In the genomic region with DNA sequence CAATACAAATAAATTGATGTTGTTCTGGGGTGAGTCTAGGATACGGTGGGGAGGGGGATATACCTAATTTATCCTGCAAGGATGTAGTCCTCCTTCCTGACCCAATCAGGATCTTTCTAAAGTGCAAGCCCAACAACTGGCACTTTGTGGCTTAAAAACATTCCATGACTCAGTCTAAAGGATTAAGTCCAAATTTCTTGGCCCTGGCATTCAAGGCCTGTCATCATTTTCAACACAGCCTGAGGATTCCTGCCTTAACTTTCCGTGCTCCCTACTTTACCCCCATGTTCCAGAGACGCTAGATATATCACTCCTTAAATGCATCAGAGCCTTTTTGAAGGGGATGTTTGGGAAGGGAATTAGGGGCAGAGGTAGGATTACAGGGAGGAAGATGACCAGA, we compare ENCODE assay signal across 15 cellular contexts. TPM values are rescaled to one million over a fixed set of nuclear protein-coding genes. Genes with fewer than 3 reads are reported as not detected.
DNase-seq lines count a peak whose midpoint lies in the region; ATAC-seq, FAIRE-seq and TF ChIP-seq lines count a peak whose summit lies in the region.
"Had no signal": no experiment of that assay in that cellular context is flagged by ENCODE, and none has a peak within 500 bp of the region (broad histone marks: within the 10 kb centered on the region; RNA-seq: fewer than 3 reads in every experiment).

No MANE protein-coding gene starts in this region.

- no peaks in the 10 kb centered on the region for H3K79me2 ChIP-seq in astrocyte (ENCODE audit: insufficient read depth, low read length)

- no peaks in the 10 kb centered on the region for H4K20me1 ChIP-seq in astrocyte (ENCODE audit: insufficient read depth, low read length)

- H2AFZ ChIP-seq in astrocyte (ENCODE audit: low read depth, low read length) = no peak overlapping the region

- H3K27me3 Mint-ChIP-seq in astrocyte (ENCODE audit: low read depth, unreplicated experiment) (peaks cover 7% of the 10 kb centered on the region), memory B cell (peaks cover 2% of the 10 kb centered on the region)

- H3K27ac Mint-ChIP-seq in astrocyte (ENCODE audit: unreplicated experiment) (no peak overlapping the region), memory B cell (peak overlapping the region; percentile 66)

- intact Hi-C loops in dorsolateral prefrontal cortex (cut with DNase I) = loop anchor here in 1 of 2 donors (5.0 kb wide), 1 partner anchor 55 kb away; no protein-coding TSS in a partner anchor
- intact Hi-C loops in heart right ventricle (cut with DNase I) = loop anchor here in 6 of 10 donors (2.0 to 5.0 kb wide), 6 partner anchors 35 to 170 kb away; partner anchors contain the start of genes NPR2 (in 4 of the 6), CCDC107 (in 1 of the 6), CREB3 (in 1 of the 6) and RMRP (in 1 of the 6)

- ATAC-seq in memory B cell (ENCODE audit: low read depth) (no peak), GM19035 (IDR thresholded peaks at IDR 0.05; ENCODE audit: unreplicated experiment) (no peak), heart right ventricle (no peak)

- no peak overlapping the region for H3K4me2 ChIP-seq in astrocyte (ENCODE audit: low read length)

- DNase-seq in AG08395 (ENCODE audit: low spot score) (peak; percentile 65), ELR (ENCODE audit: low read depth) (peak; percentile 59), astrocyte (ENCODE audit: low read depth) (peak; percentile 50), memory B cell (ENCODE audit: low spot score in 2 of 2) (no peak), dorsolateral prefrontal cortex (no peak), heart right ventricle (no peak), NCI-H2171 treated with DMSO at 0.1 percent for 48 hours (lab: John Stamatoyannopoulos, UW) (no peak)
- DNase-seq: adrenal gland; MV-4-11; NCI-H345; SHP77; stimulated activated CD4-positive, alpha-beta T cell treated with anti-CD3 and anti-CD28 coated beads, Interleukin-4, amount 100 ng/mL, for 24 hours had no signal

- no peaks in the 10 kb centered on the region for H3K9me3 ChIP-seq in astrocyte (ENCODE audit: insufficient read depth, low read depth, low read length)
- H3K9me3 ChIP-seq in heart right ventricle = no peaks in the 10 kb centered on the region
- H3K9me3 ChIP-seq: adrenal gland, prostate gland had no signal

- H3K4me1 Mint-ChIP-seq in astrocyte (ENCODE audit: low read depth, unreplicated experiment) (peaks cover 15% of the 10 kb centered on the region), memory B cell (peaks cover 35% of the 10 kb centered on the region)

- H3K4me3 ChIP-seq in astrocyte (ENCODE audit: insufficient read depth, low read depth, low read length) = no peak overlapping the region
- H3K4me3 ChIP-seq in dorsolateral prefrontal cortex = no peak overlapping the region
- H3K4me3 ChIP-seq in heart right ventricle = no peak overlapping the region
- H3K4me3 ChIP-seq: adrenal gland, prostate gland had no signal

- no peaks in the 10 kb centered on the region for H3K27me3 ChIP-seq in astrocyte (ENCODE audit: insufficient read depth, low read length)
- no peaks in the 10 kb centered on the region for H3K27me3 ChIP-seq in dorsolateral prefrontal cortex
- no peaks in the 10 kb centered on the region for H3K27me3 ChIP-seq in heart right ventricle
- H3K27me3 ChIP-seq: adrenal gland had no signal

- FAIRE-seq in astrocyte (lab: Jason Lieb, UNC) = peak; percentile 78

- H3K36me3 ChIP-seq in astrocyte (ENCODE audit: insufficient read depth, low read length) (no peaks in the 10 kb centered on the region), heart right ventricle (no peaks in the 10 kb centered on the region)
- H3K36me3 ChIP-seq: adrenal gland, prostate gland had no signal

- H3K4me1 ChIP-seq in astrocyte (ENCODE audit: insufficient read depth, low read length) = peaks cover 16% of the 10 kb centered on the region
- H3K4me1 ChIP-seq in heart right ventricle = peaks cover 0 to 36% (median 23%) of the 10 kb centered on the region in 9 donors

- H3K4me3 Mint-ChIP-seq in astrocyte (ENCODE audit: unreplicated experiment) = peak overlapping the region; percentile 90
- peak overlapping the region; percentile 90 for H3K4me3 Mint-ChIP-seq in memory B cell

- 87 to 94% methylated on average over 3 of the region's 3 CpGs for WGBS in heart right ventricle, 2 donors

- H3K27ac ChIP-seq in astrocyte (ENCODE audit: low read depth, low read length) (no peak overlapping the region), dorsolateral prefrontal cortex (peak overlapping the region in 1 of 59 donors; percentile 27), heart right ventricle (no peak overlapping the region)
- H3K27ac ChIP-seq: prostate gland had no signal

- H3K36me3 Mint-ChIP-seq in astrocyte (ENCODE audit: low read depth, unreplicated experiment) = peaks cover 2% of the 10 kb centered on the region
- H3K36me3 Mint-ChIP-seq in memory B cell = no peaks in the 10 kb centered on the region

- H3K9me3 Mint-ChIP-seq in astrocyte (ENCODE audit: unreplicated experiment) (peaks cover 3% of the 10 kb centered on the region), memory B cell (no peaks in the 10 kb centered on the region)

- no peak overlapping the region for H3K9ac ChIP-seq in astrocyte (ENCODE audit: low read length)

- no peak for TF ChIP-seq CTCF in astrocyte (IDR thresholded peaks at IDR 0.05; ENCODE audit: insufficient read depth, low read depth, low read length)
- no peak for TF ChIP-seq CTCF in dorsolateral prefrontal cortex (IDR thresholded peaks at IDR 0.05 in 54 of 56, conservative IDR thresholded peaks at IDR 0.05 in 2 of 56; ENCODE audit: low read depth in 1 of 56, partially characterized antibody in 56 of 56)
- TF ChIP-seq CTCF in heart right ventricle (IDR thresholded peaks at IDR 0.05) = no peak

RNA-seq across cellular contexts. Expression of gene FAM221B, which starts 1.0 kb away (rescaled TPM):
- total RNA-seq in astrocyte = not detected in 2 replicates
- under 1 TPM in 2 of 120 experiments, not detected in 118; 0.26 to 0.75 TPM for total RNA-seq in dorsolateral prefrontal cortex
- total RNA-seq in heart right ventricle = not detected
- not detected for polyA plus RNA-seq in heart right ventricle
- polyA plus RNA-seq: esophagus had no signal

RNA-seq across cellular contexts. Expression of gene TMEM8B, which starts 1.5 kb away (rescaled TPM):
- total RNA-seq in astrocyte (8.6 and 8.9 TPM in 2 replicates), dorsolateral prefrontal cortex (10 to 100 TPM; 40.1 to 83.0 (median 60.2) TPM), heart right ventricle (10 to 100 TPM; 13.6 to 22.9 (median 20.5) TPM)
- 1 to 10 TPM; 6.7 to 8.0 TPM for polyA plus RNA-seq in heart right ventricle

RNA-seq across cellular contexts. Expression of gene HINT2, which starts 12.6 kb away (rescaled TPM):
- 22.8 and 23.7 TPM in 2 replicates for total RNA-seq in astrocyte
- total RNA-seq in dorsolateral prefrontal cortex = 10 to 100 TPM; 16.1 to 49.1 (median 32.2) TPM
- 10 to 100 TPM; 56.8 to 83.1 (median 76.7) TPM for total RNA-seq in heart right ventricle
- 100 to 1,000 TPM in 1 of 2 donors, 10 to 100 TPM in 1; 69.9 to 120 TPM for polyA plus RNA-seq in heart right ventricle

RNA-seq across cellular contexts. Expression of gene SPAG8, which starts 15.4 kb away (rescaled TPM):
- total RNA-seq in astrocyte (0.46 and 0.52 TPM in 2 replicates), dorsolateral prefrontal cortex (10 to 100 TPM in 42 of 120 experiments, 1 to 10 TPM in 78; 2.9 to 19.2 (median 9.0) TPM), heart right ventricle (1 to 10 TPM in 9 of 10 donors, under 1 TPM in 1; 0.86 to 4.2 (median 2.9) TPM)
- polyA plus RNA-seq in heart right ventricle = 1 to 10 TPM in 1 of 2 donors, under 1 TPM in 1; 0.84 to 6.0 TPM

RNA-seq across cellular contexts. Expression of gene NPR2, which starts 36.1 kb away (rescaled TPM):
- 24.6 and 26.1 TPM in 2 replicates for total RNA-seq in astrocyte
- 10 to 100 TPM; 14.2 to 44.6 (median 25.2) TPM for total RNA-seq in dorsolateral prefrontal cortex
- 10 to 100 TPM; 18.9 to 26.4 (median 20.8) TPM for total RNA-seq in heart right ventricle
- polyA plus RNA-seq in heart right ventricle = 10 to 100 TPM; 13.5 to 25.5 TPM

Comparison
In these comparisons a context has a peak if more than half of its experiments do, and no peak if none do; other contexts are left out.
1. DNase-seq: peak in AG08395 (single experiment), ELR (single experiment) and astrocyte (single experiment); none in memory B cell (0 of 2), dorsolateral prefrontal cortex (0 of 10), heart right ventricle (0 of 2) and NCI-H2171 treated with DMSO at 0.1 percent for 48 hours (single experiment).